31 cellular contexts compared by ENCODE assay signal in genomic region chr11:126492331-126492730, GRCh38.
"Had no signal": no experiment of that assay in that cellular context is flagged by ENCODE, and none has a peak within 500 bp of the region (broad histone marks: within the 10 kb centered on the region; RNA-seq: fewer than 3 reads in every experiment).

No MANE protein-coding gene starts in this region.

- ATAC-seq: esophagus mucosa; foreskin keratinocyte; left colon; left ventricle myocardium superior; naive thymus-derived CD4-positive, alpha-beta T cell; pancreas; sciatic nerve; stimulated activated effector memory CD8-positive, alpha-beta T cell treated with anti-CD3 and anti-CD28 coated beads, Interleukin-12 subunit alpha, Interleukin-12 subunit beta, amount 100 ng/mL, for 72 hours had no signal

- H3K4me1 ChIP-seq: colonic mucosa, foreskin keratinocyte, pancreas, stomach, thyroid gland had no signal

- H3K27me3 ChIP-seq: colonic mucosa, foreskin keratinocyte, neutrophil, pancreas, thyroid gland had no signal

- H3K36me3 ChIP-seq: colonic mucosa, neutrophil, pancreas, stomach, thyroid gland had no signal

- H3K9me3 ChIP-seq: colonic mucosa, neutrophil, pancreas, stomach, thyroid gland had no signal

- H3K4me3 ChIP-seq: colonic mucosa, lung, pancreas, smooth muscle cell, stomach, thyroid gland had no signal

- H3K4me1 Mint-ChIP-seq: central memory CD8-positive, alpha-beta T cell; immature natural killer cell; memory B cell; naive thymus-derived CD4-positive, alpha-beta T cell; stimulated activated effector memory CD8-positive, alpha-beta T cell treated with anti-CD3 and anti-CD28 coated beads, Interleukin-12 subunit alpha, Interleukin-12 subunit beta, amount 100 ng/mL, for 72 hours had no signal

- H3K27ac ChIP-seq: colonic mucosa, epithelial cell of prostate, foreskin keratinocyte, neutrophil, pancreas, stomach, thyroid gland had no signal

- DNase-seq: colonic mucosa; effector CD8-positive, alpha-beta T cell; foreskin keratinocyte; hypothalamus; immature natural killer cell; islet precursor cell; kidney glomerular epithelial cell; left colon; left ventricle myocardium superior; midbrain; naive thymus-derived CD4-positive, alpha-beta T cell; stimulated activated CD4-positive, alpha-beta T cell treated with anti-CD3 and anti-CD28 coated beads, Interleukin-2, amount 100 ng/mL, for 24 hours; stimulated activated CD4-positive, alpha-beta T cell treated with anti-CD3 and anti-CD28 coated beads, Interleukin-4, amount 100 ng/mL, for 24 hours; stimulated activated naive CD4-positive, alpha-beta T cell treated with Interleukin-2 at 50 U/mL for 16 hours; stomach; thyroid gland; trophoblast cell had no signal

- H3K4me2 ChIP-seq: smooth muscle cell had no signal

- H3K36me3 Mint-ChIP-seq: immature natural killer cell; memory B cell; naive thymus-derived CD4-positive, alpha-beta T cell; stimulated activated effector memory CD8-positive, alpha-beta T cell treated with anti-CD3 and anti-CD28 coated beads, Interleukin-12 subunit alpha, Interleukin-12 subunit beta, amount 100 ng/mL, for 72 hours had no signal

- H3K27me3 Mint-ChIP-seq: dendritic cell treated with granulocyte-macrophage colony-stimulating factor and Interleukin-4, amounts not matched to agents 40 ng/mL and 50 ng/mL, for 4 days had no signal

- H3K27ac Mint-ChIP-seq: dendritic cell treated with granulocyte-macrophage colony-stimulating factor and Interleukin-4, amounts not matched to agents 40 ng/mL and 50 ng/mL, for 4 days; immature natural killer cell; memory B cell; naive thymus-derived CD4-positive, alpha-beta T cell; nephron; progenitor cell of endocrine pancreas; stimulated activated effector memory CD8-positive, alpha-beta T cell treated with anti-CD3 and anti-CD28 coated beads, Interleukin-12 subunit alpha, Interleukin-12 subunit beta, amount 100 ng/mL, for 72 hours had no signal

- H3K4me3 Mint-ChIP-seq: central memory CD8-positive, alpha-beta T cell; dendritic cell treated with granulocyte-macrophage colony-stimulating factor and Interleukin-4, amounts not matched to agents 40 ng/mL and 50 ng/mL, for 4 days; endodermal cell; immature natural killer cell; memory B cell; naive thymus-derived CD4-positive, alpha-beta T cell; nephron; stimulated activated effector memory CD8-positive, alpha-beta T cell treated with anti-CD3 and anti-CD28 coated beads, Interleukin-12 subunit alpha, Interleukin-12 subunit beta, amount 100 ng/mL, for 72 hours had no signal

- H3K9me3 Mint-ChIP-seq: central memory CD8-positive, alpha-beta T cell; dendritic cell treated with granulocyte-macrophage colony-stimulating factor and Interleukin-4, amounts not matched to agents 40 ng/mL and 50 ng/mL, for 4 days; endodermal cell; memory B cell; naive thymus-derived CD4-positive, alpha-beta T cell; nephron; stimulated activated effector memory CD8-positive, alpha-beta T cell treated with anti-CD3 and anti-CD28 coated beads, Interleukin-12 subunit alpha, Interleukin-12 subunit beta, amount 100 ng/mL, for 72 hours had no signal
